In the genomic region with DNA sequence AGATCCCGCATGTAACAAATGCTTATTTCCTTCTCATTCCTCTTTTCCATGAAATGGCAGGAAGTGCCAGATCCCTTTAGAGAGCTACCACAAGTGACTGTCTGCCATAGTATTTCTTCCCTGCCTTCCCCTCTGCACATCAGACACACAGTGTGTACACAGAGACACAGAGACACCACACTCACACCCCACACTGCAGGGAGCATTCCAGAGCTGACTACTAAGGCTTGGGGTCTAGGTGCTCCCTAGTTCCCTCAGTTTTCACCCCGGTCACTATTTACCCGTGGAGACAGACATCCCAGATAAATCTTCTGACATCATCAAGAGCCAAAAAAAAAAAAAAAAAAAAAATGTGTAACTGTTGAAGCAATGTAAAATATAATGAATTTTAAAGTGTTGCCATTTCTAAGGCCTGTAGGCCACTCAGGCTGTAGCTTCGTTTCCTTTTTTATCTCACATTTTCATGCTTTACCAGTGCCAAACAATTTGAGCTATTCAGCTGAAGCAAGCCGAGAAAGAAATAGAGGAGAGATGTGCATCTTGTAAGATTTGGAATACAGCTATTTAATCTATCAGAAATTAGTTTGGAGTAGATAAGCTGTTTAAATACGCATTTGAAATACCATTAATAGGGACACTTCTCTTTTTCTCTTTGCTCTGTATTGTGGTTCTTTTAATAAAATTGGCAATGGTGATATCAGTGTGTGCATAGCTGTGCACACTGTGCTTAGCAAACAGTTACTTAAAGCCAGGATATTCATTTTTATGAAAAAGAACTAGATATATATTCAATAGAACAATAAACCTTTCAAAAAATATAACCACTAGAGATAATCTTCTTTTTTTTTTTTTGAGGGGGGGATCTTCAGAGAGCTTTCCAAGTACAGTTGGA, we compare ENCODE assay signal across 1 cellular context.
TF ChIP-seq lines count a peak whose summit lies in the region.

No MANE protein-coding gene starts in this region.

TF ChIP-seq in H1, 55 proteins besides CTCF, POLR2A, EP300 and RAD21:
- no peak for TF ChIP-seq CTBP2 (IDR thresholded peaks at IDR 0.05; ENCODE audit: borderline replicate concordance, insufficient read depth, insufficient read length, low read length)
- no peak for TF ChIP-seq BACH1 (IDR thresholded peaks at IDR 0.05; ENCODE audit: low read length)
- no peak for TF ChIP-seq SUZ12 (IDR thresholded peaks at IDR 0.05; ENCODE audit: low read length)
- TF ChIP-seq HDAC6 (IDR thresholded peaks at IDR 0.05; ENCODE audit: low read depth, low read length), result no peak
- no peak for TF ChIP-seq CHD1 (IDR thresholded peaks at IDR 0.05; ENCODE audit: low read depth, low read length)
- TF ChIP-seq KDM1A (IDR thresholded peaks at IDR 0.05; ENCODE audit: borderline replicate concordance, low read length), result no peak
- no peak for TF ChIP-seq ASH2L (IDR thresholded peaks at IDR 0.05; ENCODE audit: low read length)
- TF ChIP-seq RXRA (IDR thresholded peaks at IDR 0.05; ENCODE audit: insufficient read depth, low read depth, low read length), result no peak
